In the genomic region with DNA sequence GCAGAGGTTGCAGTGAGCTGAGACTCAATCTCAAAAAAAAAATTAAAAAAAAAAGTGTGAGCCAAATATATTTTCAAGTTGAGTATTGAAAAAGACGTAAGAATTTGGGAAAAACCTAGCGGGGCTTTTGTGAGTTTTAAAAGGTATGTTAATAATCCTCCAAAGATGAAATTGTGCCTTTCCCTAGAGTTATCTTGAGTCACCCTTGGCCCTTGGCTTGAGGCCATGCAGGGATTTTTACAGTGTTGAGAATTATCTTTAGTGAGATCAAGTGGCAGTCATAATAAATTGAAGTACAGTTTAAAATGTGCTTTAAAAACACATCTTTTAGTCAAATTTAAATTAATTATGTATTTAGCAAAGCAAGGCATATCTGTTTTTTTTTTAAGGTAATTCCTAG, we compare ENCODE assay signal across 24 cellular contexts. TPM values are rescaled to one million over a fixed set of nuclear protein-coding genes. Genes with fewer than 3 reads are reported as not detected.
DNase-seq lines count a peak whose midpoint lies in the region; ATAC-seq and TF ChIP-seq lines count a peak whose summit lies in the region.
"Had no signal": no experiment of that assay in that cellular context is flagged by ENCODE, and none has a peak within 500 bp of the region (broad histone marks: within the 10 kb centered on the region; RNA-seq: fewer than 3 reads in every experiment).

No MANE protein-coding gene starts in this region.

- ATAC-seq in GM18873 (IDR thresholded peaks at IDR 0.05; ENCODE audit: low FRiP score, unreplicated experiment) (no peak), lower lobe of right lung (no peak)

- no peak overlapping the region for H2BK120ac ChIP-seq in trophoblast cell (ENCODE audit: insufficient read depth, low read length, poor library complexity)

- DNase-seq in NCI-H2196 (lab: John Stamatoyannopoulos, UW; ENCODE audit: unreplicated experiment): peak; percentile 3
- no peak for DNase-seq in NCI-H2196 treated with DMSO at 0.1 percent for 48 hours (lab: John Stamatoyannopoulos, UW; ENCODE audit: unreplicated experiment)
- DNase-seq in EH (ENCODE audit: low read depth): peak; percentile 30
- peak in 6 of 7 donors; percentile 22 to 58 (median 46) for DNase-seq in adrenal gland
- DNase-seq in trophoblast cell: peak; percentile 16 to 59
- DNase-seq in lower lobe of right lung: no peak
- DNase-seq: BE2C; CD8-positive, alpha-beta memory T cell; DMS 273 treated with DMSO at 0.1 percent for 48 hours; DMS79; GF-D8; GOT3; MG63; NCI-H1105 treated with DMSO at 0.1 percent for 48 hours; NCI-H146; NCI-H1930; NCI-H2227 treated with DMSO at 0.1 percent for 48 hours; NCI-H526 treated with DMSO at 0.1 percent for 48 hours; Right ventricle myocardium superior; RPMI8226 had no signal

- intact Hi-C loops in adrenal gland (cut with DNase I): no loop called here
- intact Hi-C loops in lower lobe of right lung (cut with DNase I): no loop called here

- H3K27ac ChIP-seq in adrenal gland: no peak overlapping the region
- H3K27ac ChIP-seq in trophoblast cell (ENCODE audit: low read depth, low read length): no peak overlapping the region
- no peak overlapping the region for H3K27ac ChIP-seq in lower lobe of right lung
- H3K27ac ChIP-seq: 22Rv1, SJSA1 had no signal

- no peak overlapping the region for H2AK5ac ChIP-seq in trophoblast cell (ENCODE audit: low read length)

- H3K4me3 ChIP-seq in adrenal gland (no peak overlapping the region), trophoblast cell (ENCODE audit: low read depth, low read length) (no peak overlapping the region), lower lobe of right lung (no peak overlapping the region)
- H3K4me3 ChIP-seq: HAP-1, MG63, SJSA1 had no signal

- H3K23ac ChIP-seq in trophoblast cell (ENCODE audit: low read length): no peak overlapping the region

- no peaks in the 10 kb centered on the region for H3K79me2 ChIP-seq in trophoblast cell (ENCODE audit: control insufficient read depth, insufficient read depth, low read length, poor library complexity)

- no peak overlapping the region for H3K4ac ChIP-seq in trophoblast cell (ENCODE audit: low read depth, low read length)

- peaks cover 0 to 3% of the 10 kb centered on the region in 2 donors for H3K4me1 ChIP-seq in adrenal gland (replicated peaks in 1 of 2)
- no peaks in the 10 kb centered on the region for H3K4me1 ChIP-seq in trophoblast cell (ENCODE audit: control insufficient read depth in 1 of 2, insufficient read depth in 2 of 2, low read length in 2 of 2)
- peaks cover 25% of the 10 kb centered on the region for H3K4me1 ChIP-seq in lower lobe of right lung
- H3K4me1 ChIP-seq: BE2C, HAP-1, SJSA1 had no signal

- H3K14ac ChIP-seq in trophoblast cell (ENCODE audit: low read length): no peak overlapping the region

- no peaks in the 10 kb centered on the region for H3K79me1 ChIP-seq in trophoblast cell (ENCODE audit: low read length)

- H4K12ac ChIP-seq in trophoblast cell (ENCODE audit: low read depth, low read length): no peak overlapping the region

- H4K8ac ChIP-seq in trophoblast cell (ENCODE audit: low read depth, low read length): no peak overlapping the region

- no peaks in the 10 kb centered on the region for H3K9me3 ChIP-seq in adrenal gland (replicated peaks in 1 of 3)
- H3K9me3 ChIP-seq in trophoblast cell (ENCODE audit: insufficient read depth, low read depth, low read length): no peaks in the 10 kb centered on the region
- H3K9me3 ChIP-seq in lower lobe of right lung: no peaks in the 10 kb centered on the region
- H3K9me3 ChIP-seq: BE2C, HAP-1, MG63, SJSA1 had no signal

- TF ChIP-seq POLR2A in adrenal gland (IDR thresholded peaks at IDR 0.05): no peak

- H2BK5ac ChIP-seq in trophoblast cell (ENCODE audit: low read depth, low read length, poor library complexity): no peak overlapping the region

- H3K9ac ChIP-seq in trophoblast cell (ENCODE audit: low read length): no peak overlapping the region

- H2AFZ ChIP-seq in trophoblast cell (ENCODE audit: insufficient read depth, low read length, poor library complexity): no peak overlapping the region

- H4K91ac ChIP-seq in trophoblast cell (ENCODE audit: low read depth, low read length): no peak overlapping the region

- 67 to 79% (median 76%) methylated on average over 2 of the region's 2 CpGs for WGBS in adrenal gland, 4 donors
- WGBS in trophoblast cell (ENCODE audit: extremely low coverage, insufficient coverage, insufficient read length): 100% methylated on average over 1 of the region's 2 CpGs

- H2BK12ac ChIP-seq in trophoblast cell (ENCODE audit: low read length): no peak overlapping the region

- H3K36me3 ChIP-seq in adrenal gland (replicated peaks in 1 of 2): no peaks in the 10 kb centered on the region
- H3K36me3 ChIP-seq in trophoblast cell (ENCODE audit: control insufficient read depth in 1 of 2, insufficient read depth in 2 of 2, low read length in 2 of 2): no peaks in the 10 kb centered on the region
- H3K36me3 ChIP-seq in lower lobe of right lung: no peaks in the 10 kb centered on the region
- H3K36me3 ChIP-seq: BE2C, HAP-1, MG63, SJSA1 had no signal

- H3K4me2 ChIP-seq in trophoblast cell (ENCODE audit: low read length): no peak overlapping the region

- no peak overlapping the region for H3K18ac ChIP-seq in trophoblast cell (ENCODE audit: low read length)

- no peaks in the 10 kb centered on the region for H3K27me3 ChIP-seq in adrenal gland
- no peaks in the 10 kb centered on the region for H3K27me3 ChIP-seq in trophoblast cell (ENCODE audit: insufficient read depth, low read length)
- no peaks in the 10 kb centered on the region for H3K27me3 ChIP-seq in lower lobe of right lung (ENCODE audit: low read depth)
- H3K27me3 ChIP-seq: BE2C, MG63, SJSA1 had no signal

- no peak for TF ChIP-seq CTCF in adrenal gland (IDR thresholded peaks at IDR 0.05)
- TF ChIP-seq CTCF in lower lobe of right lung (IDR thresholded peaks at IDR 0.05): no peak

RNA-seq across cellular contexts. Expression of gene PPP2R5A, which starts 32.7 kb away (rescaled TPM):
- 10 to 100 TPM; 11.8 to 27.5 (median 24.2) TPM for total RNA-seq in adrenal gland
- polyA plus RNA-seq in adrenal gland: 10 to 100 TPM; 13.3 to 19.8 (median 14.5) TPM
- polyA plus RNA-seq in trophoblast cell (2013): 7.5 and 7.7 TPM in 2 replicates
- total RNA-seq in lower lobe of right lung: 91.5 TPM

Comparison
In these comparisons a context has a peak if more than half of its experiments do, and no peak if none do; other contexts are left out.
1. DNase-seq: peak in NCI-H2196 (single experiment), EH (single experiment), adrenal gland (6 of 7) and trophoblast cell (2 of 2); none in NCI-H2196 treated with DMSO at 0.1 percent for 48 hours (single experiment) and lower lobe of right lung (single experiment).